ENCODE assay signal across 8 cellular contexts in the genomic region with DNA sequence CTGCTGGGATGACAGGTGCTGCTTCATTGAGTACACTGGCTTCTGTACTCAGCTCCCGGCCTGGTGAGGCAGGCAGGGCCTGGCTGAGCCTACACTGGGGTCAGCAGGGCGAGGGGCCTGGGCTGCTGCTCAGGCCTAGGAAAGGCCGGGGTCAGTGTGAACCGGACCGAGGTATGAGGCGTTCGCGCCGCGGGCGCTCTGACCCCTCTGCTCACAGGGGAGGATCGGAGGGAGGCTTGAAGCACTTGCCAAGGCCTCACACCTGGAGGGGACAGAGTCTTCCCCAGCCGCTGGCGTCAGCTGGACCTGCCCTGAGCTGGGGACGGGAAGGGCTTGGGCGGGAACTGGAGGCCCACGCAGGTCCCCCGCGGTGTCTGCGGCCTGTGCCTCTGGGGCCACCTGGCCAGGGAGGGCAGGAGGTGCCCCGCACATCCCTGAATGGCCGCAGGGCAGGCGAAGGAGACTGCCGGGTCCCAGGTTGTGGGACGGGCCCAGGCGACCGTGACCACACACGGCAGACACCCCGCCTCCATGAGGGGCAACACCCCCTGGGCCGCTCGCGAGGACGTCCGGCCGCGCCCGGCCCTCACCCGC.
DNase-seq lines count a peak whose midpoint lies in the region; ATAC-seq and TF ChIP-seq lines count a peak whose summit lies in the region.

No MANE protein-coding gene starts in this region.

- H3K9ac ChIP-seq in adipocyte (ENCODE audit: low read length): peak overlapping the region; percentile 97

- H3K27ac ChIP-seq in HL-60 (replicated peaks): peak overlapping the region; percentile 83
- H3K27ac ChIP-seq in substantia nigra (ENCODE audit: low read depth, low read length, poor library complexity, severe bottlenecking): peak overlapping the region; percentile 75

- H3K4me3 ChIP-seq in GM08714 (ENCODE audit: low read length): peak overlapping the region; percentile 82
- peak overlapping the region; percentile 97 for H3K4me3 ChIP-seq in HL-60 (replicated peaks; ENCODE audit: insufficient read depth, low read length)
- peak overlapping the region; percentile 94 for H3K4me3 ChIP-seq in adipocyte (ENCODE audit: low read length)

- DNase-seq in HL-60 (ENCODE audit: low read depth in 1 of 2, low spot score in 1 of 2) (peak; percentile 20 to 57), adipocyte (ENCODE audit: low read depth) (no peak), kidney tubule cell (ENCODE audit: low spot score) (peak; percentile 11), substantia nigra (lab: John Stamatoyannopoulos, UW) (peak in 1 of 49 donors; percentile 67), CD1c-positive myeloid dendritic cell (ENCODE audit: extremely low spot score) (no peak), GOT3 (lab: John Stamatoyannopoulos, UW) (no peak)

- peaks cover 16% of the 10 kb centered on the region for H3K27me3 ChIP-seq in HL-60 (ENCODE audit: insufficient read depth, poor library complexity, severe bottlenecking)
- H3K27me3 ChIP-seq in adipocyte (replicated peaks; ENCODE audit: control insufficient read depth, insufficient read depth, low read length): peaks cover 13% of the 10 kb centered on the region

- H3K36me3 ChIP-seq in adipocyte (ENCODE audit: control insufficient read depth, insufficient read depth, low read length, severe bottlenecking): peaks cover 18% of the 10 kb centered on the region

- no peaks in the 10 kb centered on the region for H3K9me3 ChIP-seq in adipocyte (ENCODE audit: control insufficient read depth, low read length)

- peaks cover 9% of the 10 kb centered on the region for H3K4me1 ChIP-seq in adipocyte (ENCODE audit: control insufficient read depth, insufficient read depth, low read length)

- ATAC-seq in GM21515 (IDR thresholded peaks at IDR 0.05; ENCODE audit: unreplicated experiment): peak; percentile 12

- no peak for TF ChIP-seq CTCF in HL-60 (IDR thresholded peaks at IDR 0.05; ENCODE audit: insufficient read depth, low read length)

Comparison
In these comparisons a context has a peak if more than half of its experiments do, and no peak if none do; other contexts are left out.
1. DNase-seq: peak in HL-60 (2 of 2) and kidney tubule cell (single experiment); none in adipocyte (single experiment), CD1c-positive myeloid dendritic cell (single experiment) and GOT3 (single experiment).
2. Peak in every context shown above with its lines, with median percentiles within 50 percentile points of each other: H3K4me3 ChIP-seq.